8 cellular contexts compared by ENCODE assay signal in genomic region chr20:32484221-32485125, GRCh38.
DNase-seq lines count a peak whose midpoint lies in the region; ATAC-seq and TF ChIP-seq lines count a peak whose summit lies in the region.

No MANE protein-coding gene starts in this region.

- TF ChIP-seq CTCF in fibroblast of the aortic adventitia (IDR thresholded peaks at IDR 0.05; ENCODE audit: insufficient read depth, low read length): no peak
- TF ChIP-seq CTCF in omental fat pad (IDR thresholded peaks at IDR 0.05): no peak

- DNase-seq in ELF-1 (ENCODE audit: low read depth, low spot score) (peak; percentile 37), NCI-H2171 (lab: John Stamatoyannopoulos, UW) (peak; percentile 70), fibroblast of the aortic adventitia (ENCODE audit: low read depth) (no peak), omental fat pad (ENCODE audit: low spot score) (no peak), globus pallidus (ENCODE audit: low spot score) (no peak)
- DNase-seq in activated T-cell treated with anti-CD3 and anti-CD28 coated beads, Interleukin-2, amount 50 U/mL, for 1 hour: peak; percentile 59

- ATAC-seq in omental fat pad (ENCODE audit: low FRiP score): peak; percentile 29
- no peak for ATAC-seq in GM18519 (IDR thresholded peaks at IDR 0.05; ENCODE audit: low FRiP score, unreplicated experiment)
- no peak for ATAC-seq in GM21390 (IDR thresholded peaks at IDR 0.05; ENCODE audit: unreplicated experiment)

- H3K4me3 ChIP-seq in fibroblast of the aortic adventitia (ENCODE audit: low read depth, low read length): peak overlapping the region; percentile 72

Comparison
In these comparisons a context has a peak if more than half of its experiments do, and no peak if none do; other contexts are left out.
1. DNase-seq: peak in ELF-1 (single experiment), NCI-H2171 (single experiment) and activated T-cell treated with anti-CD3 and anti-CD28 coated beads, Interleukin-2, amount 50 U/mL, for 1 hour (single experiment); none in fibroblast of the aortic adventitia (single experiment), omental fat pad (single experiment) and globus pallidus (single experiment).